Comparison of ENCODE assay signal across 12 cellular contexts in genomic region chr2:129748653-129749052, GRCh38.
DNase-seq lines count a peak whose midpoint lies in the region; TF ChIP-seq lines count a peak whose summit lies in the region.
"Had no signal": no experiment of that assay in that cellular context is flagged by ENCODE, and none has a peak within 500 bp of the region (broad histone marks: within the 10 kb centered on the region; RNA-seq: fewer than 3 reads in every experiment).

No MANE protein-coding gene starts in this region.

- peaks cover 9% of the 10 kb centered on the region for H3K27me3 Mint-ChIP-seq in Caco-2 (ENCODE audit: insufficient read depth, unreplicated experiment)
- peaks cover 5% of the 10 kb centered on the region for H3K27me3 Mint-ChIP-seq in endothelial cell (ENCODE audit: unreplicated experiment)

- CTCF ChIA-PET in Caco-2 (lab: Charles Lee) (interaction anchor here (0.6 to 1.8 kb wide), 9 partner anchors 9 to 1463 kb away, joined by 3 to 16 read pairs (median 3); no protein-coding TSS in a partner anchor), PC-9 (lab: Charles Lee) (no interaction called here)

- H3K4me3 Mint-ChIP-seq in Caco-2 (ENCODE audit: unreplicated experiment) (no peak overlapping the region), endothelial cell (ENCODE audit: unreplicated experiment) (no peak overlapping the region)

- DNase-seq in Caco-2 (peak; percentile 69 to 73), PC-9 (no peak), kidney tubule cell (ENCODE audit: low spot score) (peak; percentile 40), posterior vena cava (ENCODE audit: low spot score) (no peak), COR-L47 (lab: John Stamatoyannopoulos, UW) (no peak), endothelial cell (ENCODE audit: low spot score) (no peak)
- peak; percentile 39 for DNase-seq in Jurkat, Clone E6-1 (ENCODE audit: low read depth, low spot score)
- DNase-seq in stimulated activated CD4-positive, alpha-beta T cell treated with anti-CD3 and anti-CD28 coated beads, Interleukin-12 subunit alpha, Interleukin-12 subunit beta, amount 100 ng/mL, for 4 hours, result no peak
- DNase-seq: activated CD4-positive, alpha-beta T cell treated with anti-CD3 and anti-CD28 coated beads, Interleukin-2, amount 50 U/mL, for 1 hour; adrenal gland; DMS79 had no signal

- intact Hi-C loops in Caco-2 (cut with micrococcal nuclease; ENCODE audit: unreplicated experiment) (loop anchor here (5.0 kb wide), 1 partner anchor 71 kb away; no protein-coding TSS in a partner anchor), PC-9 (cut with micrococcal nuclease; ENCODE audit: unreplicated experiment) (no loop called here), posterior vena cava (cut with DNase I) (no loop called here)

- BruUV-seq in Caco-2 (replicated peaks; lab: Mats Ljungman, UMichigan), result no TSS peak
- no TSS peak for BruUV-seq in PC-9 (replicated peaks; lab: Mats Ljungman, UMichigan)

- no peaks in the 10 kb centered on the region for H3F3A ChIP-seq in PC-9 (ENCODE audit: insufficient read depth, low read depth)

- H3K9me3 ChIP-seq in Caco-2, result no peaks in the 10 kb centered on the region
- no peaks in the 10 kb centered on the region for H3K9me3 ChIP-seq in PC-9 (ENCODE audit: insufficient read depth, low read depth)
- H3K9me3 ChIP-seq: adrenal gland had no signal

- no peak overlapping the region for H3K4me2 ChIP-seq in PC-9

- no peak overlapping the region for H3K4me3 ChIP-seq in Caco-2 (ENCODE audit: low read depth, low read length)
- H3K4me3 ChIP-seq in Jurkat, Clone E6-1 (ENCODE audit: low read length), result no peak overlapping the region
- H3K4me3 ChIP-seq in PC-9, result no peak overlapping the region
- H3K4me3 ChIP-seq: adrenal gland had no signal

- H2AFZ ChIP-seq in PC-9, result no peak overlapping the region

- no peaks in the 10 kb centered on the region for H3K9me2 ChIP-seq in PC-9 (ENCODE audit: insufficient read depth)

- H4K20me1 ChIP-seq in PC-9 (ENCODE audit: insufficient read depth), result no peaks in the 10 kb centered on the region

- H3K27ac ChIP-seq in PC-9, result no peak overlapping the region
- H3K27ac ChIP-seq: adrenal gland, HL-60 had no signal

- H3K27ac Mint-ChIP-seq in Caco-2 (ENCODE audit: unreplicated experiment) (no peak overlapping the region), endothelial cell (ENCODE audit: unreplicated experiment) (no peak overlapping the region)

- H3K79me2 ChIP-seq in PC-9 (ENCODE audit: low read depth), result no peaks in the 10 kb centered on the region

- POLR2A ChIA-PET in Caco-2 (lab: Charles Lee) (no interaction called here), PC-9 (lab: Charles Lee; ENCODE audit: unreplicated experiment) (no interaction called here)

- H3K36me3 Mint-ChIP-seq in Caco-2 (ENCODE audit: insufficient read depth, unreplicated experiment) (no peaks in the 10 kb centered on the region), endothelial cell (ENCODE audit: low read depth, unreplicated experiment) (peaks cover 3% of the 10 kb centered on the region)

- H3K36me3 ChIP-seq in Caco-2 (ENCODE audit: control insufficient read depth, insufficient read depth, low read length) (no peaks in the 10 kb centered on the region), PC-9 (ENCODE audit: low read depth) (no peaks in the 10 kb centered on the region)
- H3K36me3 ChIP-seq: adrenal gland had no signal

- H3K4me1 ChIP-seq in Caco-2 (no peaks in the 10 kb centered on the region), PC-9 (replicated peaks; ENCODE audit: insufficient read depth) (no peaks in the 10 kb centered on the region)
- H3K4me1 ChIP-seq: adrenal gland had no signal

- TF ChIP-seq CTCF in Caco-2 (IDR thresholded peaks at IDR 0.05; ENCODE audit: insufficient read depth in 1 of 2, low read depth in 1 of 2, low read length in 1 of 2, severe bottlenecking in 1 of 2, unreplicated experiment in 1 of 2) (peak; percentile 69 to 82), PC-9 (conservative IDR thresholded peaks at IDR 0.05) (0 out of 2 replicates have a peak, but pooled peaks have one; percentile 21), endothelial cell (IDR thresholded peaks at IDR 0.05; ENCODE audit: unreplicated experiment) (no peak)

- H3K9me3 Mint-ChIP-seq in Caco-2 (ENCODE audit: unreplicated experiment) (no peaks in the 10 kb centered on the region), endothelial cell (ENCODE audit: unreplicated experiment) (no peaks in the 10 kb centered on the region)

- H3K4me1 Mint-ChIP-seq in Caco-2 (ENCODE audit: low read depth, unreplicated experiment), result no peaks in the 10 kb centered on the region
- H3K4me1 Mint-ChIP-seq in endothelial cell (ENCODE audit: unreplicated experiment), result peaks cover 3% of the 10 kb centered on the region

- H3K27me3 ChIP-seq in Caco-2 (replicated peaks; ENCODE audit: control insufficient read depth, insufficient read depth, low read length) (no peaks in the 10 kb centered on the region; the same call in 1 of the 2 replicates), PC-9 (ENCODE audit: insufficient read depth, low read depth) (peaks cover 33% of the 10 kb centered on the region)
- H3K27me3 ChIP-seq: adrenal gland had no signal

Comparison
In these comparisons a context has a peak if more than half of its experiments do, and no peak if none do; other contexts are left out.
1. DNase-seq: peak in Caco-2 (2 of 2), Jurkat, Clone E6-1 (single experiment) and kidney tubule cell (single experiment); none in PC-9 (0 of 2), posterior vena cava (single experiment), stimulated activated CD4-positive, alpha-beta T cell treated with anti-CD3 and anti-CD28 coated beads, Interleukin-12 subunit alpha, Interleukin-12 subunit beta, amount 100 ng/mL, for 4 hours (single experiment), COR-L47 (single experiment) and endothelial cell (single experiment).